ENCODE assay signal across 1 cellular context in the genomic region with DNA sequence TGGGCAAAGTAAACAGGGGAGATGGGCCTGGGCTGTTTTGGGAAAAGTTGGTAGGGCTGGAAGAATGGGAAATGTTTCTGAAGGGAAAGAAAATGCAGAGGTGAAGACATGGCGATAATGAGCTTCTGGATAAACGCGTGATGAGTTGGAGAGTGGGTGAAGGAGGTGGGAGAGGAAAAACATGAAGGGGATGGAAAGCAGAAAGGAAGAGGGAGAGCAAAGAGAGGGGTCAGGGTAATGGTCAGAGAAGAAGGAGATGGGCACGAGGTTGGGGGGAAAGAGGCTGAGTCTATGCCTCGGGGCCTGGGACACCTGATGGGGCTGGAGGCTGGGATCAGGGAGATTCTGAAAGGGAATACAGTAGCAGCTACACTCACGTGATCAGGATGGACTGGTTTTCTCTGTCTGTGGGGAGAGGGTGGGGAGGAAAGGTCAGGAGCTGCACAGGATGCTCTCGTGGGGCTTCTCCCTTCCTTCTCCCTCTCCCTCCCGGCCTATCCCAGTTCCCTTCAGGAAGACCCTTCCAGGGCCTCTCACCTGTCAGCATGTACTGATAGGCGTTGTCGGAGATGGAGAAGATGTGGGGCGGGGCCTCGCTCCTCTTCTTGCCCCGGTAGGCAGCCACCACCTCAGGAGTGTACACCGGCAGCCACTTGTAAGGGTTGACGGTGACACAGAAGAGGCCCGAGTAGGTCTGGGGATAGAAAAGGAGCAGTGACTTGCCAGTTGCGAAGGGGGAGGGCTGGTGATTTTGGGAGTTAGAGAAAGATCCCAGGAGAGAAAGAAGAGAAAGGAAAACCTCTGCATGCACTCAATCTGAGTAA.
TF ChIP-seq lines count a peak whose summit lies in the region.

No MANE protein-coding gene starts in this region.

TF ChIP-seq in H1, 55 proteins besides CTCF, POLR2A, EP300 and RAD21:
- TF ChIP-seq TBP (IDR thresholded peaks at IDR 0.05; ENCODE audit: low read depth, low read length) (no peak), FOSL1 (IDR thresholded peaks at IDR 0.05; ENCODE audit: insufficient read depth, low read depth, low read length) (no peak), CHD2 (IDR thresholded peaks at IDR 0.05; ENCODE audit: low read length) (no peak), CREB1 (IDR thresholded peaks at IDR 0.05) (no peak), SP4 (IDR thresholded peaks at IDR 0.05; ENCODE audit: low read length) (no peak), SIX5 (IDR thresholded peaks at IDR 0.05; ENCODE audit: low read depth, low read length) (no peak), SIN3A (conservative IDR thresholded peaks at IDR 0.05 in 1 of 2, IDR thresholded peaks at IDR 0.05 in 1 of 2; ENCODE audit: low read depth in 1 of 2, low read length in 2 of 2) (no peak), GABPA (IDR thresholded peaks at IDR 0.05; ENCODE audit: borderline replicate concordance, insufficient read depth, low read length) (no peak), NANOG (IDR thresholded peaks at IDR 0.05; ENCODE audit: insufficient read depth, low read depth, low read length, poor library complexity, severe bottlenecking) (no peak)
